Comparison of ENCODE assay signal across 26 cellular contexts in the genomic region with DNA sequence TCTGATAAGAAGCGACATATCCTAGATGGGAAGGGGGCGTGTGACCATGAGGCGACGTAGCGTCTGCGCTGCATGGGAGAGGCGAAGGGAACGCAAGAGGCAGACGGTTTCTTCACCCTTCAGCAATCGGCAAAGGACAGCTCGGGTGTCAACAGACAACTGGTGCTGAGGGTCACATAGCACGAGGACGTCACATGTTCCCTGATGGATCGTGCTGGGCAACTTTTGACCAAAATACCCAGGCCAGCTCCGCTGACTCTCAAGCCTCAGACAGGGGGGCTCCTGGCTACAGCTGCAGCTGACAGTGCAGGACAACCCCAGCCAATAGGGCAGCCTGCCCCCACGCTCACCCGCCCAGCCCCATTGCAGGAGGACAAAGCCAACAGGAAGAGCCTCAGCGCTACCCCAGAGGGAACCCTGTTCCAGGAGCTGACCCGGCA. TPM values are rescaled to one million over a fixed set of nuclear protein-coding genes. Genes with fewer than 3 reads are reported as not detected.
DNase-seq lines count a peak whose midpoint lies in the region; ATAC-seq, FAIRE-seq and TF ChIP-seq lines count a peak whose summit lies in the region.
"Had no signal": no experiment of that assay in that cellular context is flagged by ENCODE, and none has a peak within 500 bp of the region (broad histone marks: within the 10 kb centered on the region; RNA-seq: fewer than 3 reads in every experiment).

No MANE protein-coding gene starts in this region.

- POLR2A ChIA-PET in HepG2 (lab: Yijun Ruan, JAX): no interaction called here

- H3K27me3 Mint-ChIP-seq in neural progenitor cell (ENCODE audit: insufficient read depth, low read depth): peaks cover 3% of the 10 kb centered on the region
- H3K27me3 Mint-ChIP-seq in H9 (ENCODE audit: low read depth): peaks cover 20% of the 10 kb centered on the region

- H3K27ac Mint-ChIP-seq in neural progenitor cell: peak overlapping the region; percentile 62
- H3K27ac Mint-ChIP-seq in H9: peak overlapping the region in 1 of 3 experiments; percentile 56; a peak in 1 of 7 replicates
- H3K27ac Mint-ChIP-seq: CD4-positive, alpha-beta memory T cell; HFFc6 had no signal

- H3K9me3 ChIP-seq in HepG2 (ENCODE audit: low read length) (no peaks in the 10 kb centered on the region), neural progenitor cell (ENCODE audit: low read depth) (no peaks in the 10 kb centered on the region), aorta (ENCODE audit: control insufficient read depth, low read length) (no peaks in the 10 kb centered on the region), H9 (ENCODE audit: control insufficient read depth, low read depth, low read length) (no peaks in the 10 kb centered on the region)
- H3K9me3 ChIP-seq: BLaER1 treated with 17β-estradiol and CSF1 and Interleukin-3, amounts not matched to agents 10 nM and 100 nM; Caco-2; Peyer's patch; SJCRH30 had no signal

- no peak overlapping the region for H2BK12ac ChIP-seq in H9 (ENCODE audit: insufficient read length, low read depth, low read length)

- H3K4me3 ChIP-seq in HepG2 (replicated peaks in 1 of 3; ENCODE audit: insufficient read depth in 1 of 3, low read depth in 2 of 3, low read length in 3 of 3): no peak overlapping the region
- H3K4me3 ChIP-seq in neural progenitor cell: no peak overlapping the region
- no peak overlapping the region for H3K4me3 ChIP-seq in aorta (ENCODE audit: low read length in 2 of 2)
- H3K4me3 ChIP-seq: BLaER1 treated with 17β-estradiol and CSF1 and Interleukin-3, amounts not matched to agents 10 nM and 100 nM; Peyer's patch; SJCRH30 had no signal

- H3K4me1 Mint-ChIP-seq in neural progenitor cell: peaks cover 28% of the 10 kb centered on the region
- H3K4me1 Mint-ChIP-seq in H9: peaks cover 17 to 32% of the 10 kb centered on the region in 2 experiments
- H3K4me1 Mint-ChIP-seq: CD4-positive, alpha-beta memory T cell had no signal

- no peak overlapping the region for H2AFZ ChIP-seq in HepG2 (ENCODE audit: low read length)
- peak overlapping the region; percentile 26 for H2AFZ ChIP-seq in neural progenitor cell (replicated peaks)
- no peak overlapping the region for H2AFZ ChIP-seq in H9 (ENCODE audit: low read length)

- no peak overlapping the region for H4K8ac ChIP-seq in H9 (replicated peaks; ENCODE audit: insufficient read length, low read depth, low read length)

- H2BK120ac ChIP-seq in H9 (ENCODE audit: low read depth, low read length, poor library complexity, severe bottlenecking): no peak overlapping the region

- 59% methylated on average over 14 of the region's 19 CpGs for WGBS in HepG2 (ENCODE audit: low lambda C conversion rate)
- WGBS in aorta, 2 donors: 66 to 69% methylated on average over 18 to 19 of the region's 19 CpGs
- no CpG with 5 or more reads among the region's 19 CpGs for WGBS in H9 (ENCODE audit: extremely low coverage, insufficient read length, low lambda C conversion rate)

- H3T11ph ChIP-seq in H9 (ENCODE audit: low read length): no peak overlapping the region

- no peaks in the 10 kb centered on the region for H3K9me3 Mint-ChIP-seq in neural progenitor cell
- peaks cover 0 to 2% of the 10 kb centered on the region in 2 experiments; a peak in 1 of 5 replicates for H3K9me3 Mint-ChIP-seq in H9
- H3K9me3 Mint-ChIP-seq: CD4-positive, alpha-beta memory T cell had no signal

- intact Hi-C loops in Right ventricle myocardium superior (cut with DNase I): no loop called here
- intact Hi-C loops in cardiac septum (cut with DNase I): no loop called here
- intact Hi-C loops in HepG2 (cut with micrococcal nuclease; ENCODE audit: unreplicated experiment): no loop called here
- intact Hi-C loops in aorta (cut with DNase I): no loop called here

- H3K27me3 ChIP-seq in HepG2 (ENCODE audit: control insufficient read depth in 1 of 2, insufficient read depth in 2 of 2, low read length in 2 of 2): peaks cover 9 to 33% of the 10 kb centered on the region in 2 experiments; a peak in 4 of 5 replicates
- H3K27me3 ChIP-seq in neural progenitor cell: peaks cover 4% of the 10 kb centered on the region
- H3K27me3 ChIP-seq in aorta (ENCODE audit: control insufficient read depth in 1 of 2, insufficient read depth in 2 of 2, low read length in 1 of 2): no peaks in the 10 kb centered on the region
- H3K27me3 ChIP-seq in H9 (ENCODE audit: insufficient read depth, low read length): no peaks in the 10 kb centered on the region
- H3K27me3 ChIP-seq: Peyer's patch, SJCRH30 had no signal

- H3K23me2 ChIP-seq in H9 (ENCODE audit: insufficient read length, low read depth, low read length, poor library complexity, severe bottlenecking): no peaks in the 10 kb centered on the region

- no peak overlapping the region for H3K4ac ChIP-seq in H9 (ENCODE audit: low read depth, low read length)

- no peak overlapping the region for H2BK5ac ChIP-seq in H9 (ENCODE audit: insufficient read length, low read length)

- H3K79me2 ChIP-seq in HepG2 (ENCODE audit: insufficient read depth, low read length): no peaks in the 10 kb centered on the region
- no peaks in the 10 kb centered on the region for H3K79me2 ChIP-seq in neural progenitor cell (ENCODE audit: low read depth)
- no peaks in the 10 kb centered on the region for H3K79me2 ChIP-seq in H9 (ENCODE audit: insufficient read depth, low read length)

- no peaks in the 10 kb centered on the region for H3K79me1 ChIP-seq in H9 (ENCODE audit: insufficient read depth, low read depth, low read length, poor library complexity, severe bottlenecking)

- no peak overlapping the region for H3K56ac ChIP-seq in H9 (ENCODE audit: insufficient read length, low read depth, low read length)

- H3K27ac ChIP-seq in HepG2 (ENCODE audit: extremely low read length, insufficient read depth, low read length): no peak overlapping the region
- H3K27ac ChIP-seq in neural progenitor cell: no peak overlapping the region
- H3K27ac ChIP-seq in aorta (ENCODE audit: low read depth in 1 of 2, low read length in 2 of 2): no peak overlapping the region
- no peak overlapping the region for H3K27ac ChIP-seq in H9 (ENCODE audit: insufficient read length, low read depth, low read length)
- H3K27ac ChIP-seq: BLaER1 treated with 17β-estradiol and CSF1 and Interleukin-3, amounts not matched to agents 10 nM and 100 nM; Peyer's patch; SJCRH30 had no signal

- H3K4me2 ChIP-seq in HepG2 (ENCODE audit: low read depth, low read length) (no peak overlapping the region), neural progenitor cell (no peak overlapping the region), H9 (ENCODE audit: insufficient read depth, insufficient read length, low read length) (no peak overlapping the region)
- H3K4me2 ChIP-seq: BLaER1 treated with 17β-estradiol and CSF1 and Interleukin-3, amounts not matched to agents 10 nM and 100 nM had no signal

- TF ChIP-seq EP300 in HepG2 (IDR thresholded peaks at IDR 0.05; ENCODE audit: low read depth in 2 of 2, low read length in 2 of 2): no peak
- TF ChIP-seq EP300 in HepG2 (CRISPR knock-in tag; IDR thresholded peaks at IDR 0.05; ENCODE audit: borderline replicate concordance): no peak

- TF ChIP-seq RAD21 in HepG2 (CRISPR knock-in tag; IDR thresholded peaks at IDR 0.05): no peak

- H2BK20ac ChIP-seq in H9 (ENCODE audit: low read depth, low read length, poor library complexity, severe bottlenecking): no peak overlapping the region

- H4K91ac ChIP-seq in H9 (ENCODE audit: insufficient read length, low read depth, low read length): no peak overlapping the region

- H3K9ac ChIP-seq in HepG2 (ENCODE audit: insufficient read depth, low read depth, low read length): no peak overlapping the region
- no peak overlapping the region for H3K9ac ChIP-seq in neural progenitor cell
- no peak overlapping the region for H3K9ac ChIP-seq in H9 (ENCODE audit: extremely low read depth, insufficient read length, low read length)
- H3K9ac ChIP-seq: BLaER1 treated with 17β-estradiol and CSF1 and Interleukin-3, amounts not matched to agents 10 nM and 100 nM had no signal

- H3K14ac ChIP-seq in H9 (ENCODE audit: insufficient read depth, low read length): no peak overlapping the region

- no peak overlapping the region for H2AK5ac ChIP-seq in H9 (ENCODE audit: insufficient read length, low read length)

- peaks cover 29% of the 10 kb centered on the region for H3K4me1 ChIP-seq in HepG2 (ENCODE audit: insufficient read depth, low read length)
- peaks cover 18% of the 10 kb centered on the region for H3K4me1 ChIP-seq in neural progenitor cell
- H3K4me1 ChIP-seq in aorta (ENCODE audit: control insufficient read depth in 1 of 2, insufficient read depth in 2 of 2, low read length in 2 of 2): no peaks in the 10 kb centered on the region
- H3K4me1 ChIP-seq in H9 (ENCODE audit: insufficient read depth, low read length): peaks cover 3% of the 10 kb centered on the region; the same call in 1 of the 2 replicates
- H3K4me1 ChIP-seq: BLaER1 treated with 17β-estradiol and CSF1 and Interleukin-3, amounts not matched to agents 10 nM and 100 nM; Caco-2; SJCRH30 had no signal

- in situ Hi-C loops in HepG2 (cut with HindIII; ENCODE audit: extremely low pct_ligation_motif_present, low pct_unique_long_range_greater_than_20kb): no loop called here

- no peak overlapping the region for H3K4me3 Mint-ChIP-seq in neural progenitor cell
- no peak overlapping the region for H3K4me3 Mint-ChIP-seq in H9
- H3K4me3 Mint-ChIP-seq: CD4-positive, alpha-beta memory T cell; HFFc6 had no signal

- DNase-seq in Right ventricle myocardium superior: peak; percentile 32
- no peak for DNase-seq in cardiac septum (ENCODE audit: low spot score)
- DNase-seq in HepG2 (ENCODE audit: low spot score): no peak
- no peak for DNase-seq in neural progenitor cell (ENCODE audit: low spot score)
- DNase-seq in aorta: peak in 1 of 2 donors; percentile 55
- DNase-seq in H9: no peak
- no peak for DNase-seq in GM19238 (ENCODE audit: insufficient read length, low spot score)
- no peak for DNase-seq in DMS153 (lab: John Stamatoyannopoulos, UW)
- DNase-seq: 8988T; Caco-2; CD4-positive, alpha-beta memory T cell; DMS 273 treated with DMSO at 0.1 percent for 48 hours; DND-41; HFFc6; KBM-7; NCI-H1092 treated with DMSO at 0.1 percent for 48 hours; NCI-H146; NCI-H2029; NCI-H226; NCI-H510A treated with DMSO at 0.1 percent for 48 hours; NCI-H748 treated with DMSO at 0.1 percent for 48 hours; SJCRH30 had no signal

- no peak overlapping the region for H4K5ac ChIP-seq in H9 (ENCODE audit: insufficient read length, low read depth, low read length)

- H3K36me3 Mint-ChIP-seq in neural progenitor cell (peaks cover 2% of the 10 kb centered on the region), H9 (ENCODE audit: insufficient read depth in 1 of 3, low read depth in 3 of 3) (no peaks in the 10 kb centered on the region)
- H3K36me3 Mint-ChIP-seq: CD4-positive, alpha-beta memory T cell had no signal

- H3F3A ChIP-seq in neural progenitor cell (ENCODE audit: low read depth): no peaks in the 10 kb centered on the region

- TF ChIP-seq CTCF in HepG2 (CRISPR knock-in tag; IDR thresholded peaks at IDR 0.05) (no peak), neural progenitor cell (IDR thresholded peaks at IDR 0.05) (no peak), H9 (conservative IDR thresholded peaks at IDR 0.05) (no peak)

- no peak for TF ChIP-seq POLR2A in HepG2 (IDR thresholded peaks at IDR 0.05; ENCODE audit: insufficient read depth in 1 of 2, low read depth in 2 of 2, low read length in 2 of 2)

- no peak for FAIRE-seq in HepG2 (lab: Jason Lieb, UNC)
- FAIRE-seq: GM18507, H54 had no signal

- H4K20me1 ChIP-seq in HepG2 (ENCODE audit: insufficient read depth, low read length): no peaks in the 10 kb centered on the region
- no peaks in the 10 kb centered on the region for H4K20me1 ChIP-seq in neural progenitor cell (ENCODE audit: low read depth)
- H4K20me1 ChIP-seq in H9 (ENCODE audit: control insufficient read depth, insufficient read depth, insufficient read length): no peaks in the 10 kb centered on the region

- no TSS peak for BruUV-seq in HepG2 (replicated peaks; lab: Mats Ljungman, UMichigan)

- H3K36me3 ChIP-seq in HepG2 (replicated peaks in 1 of 2; ENCODE audit: control insufficient read depth in 1 of 2, insufficient read depth in 2 of 2, low read length in 2 of 2): no peaks in the 10 kb centered on the region
- no peaks in the 10 kb centered on the region for H3K36me3 ChIP-seq in neural progenitor cell
- no peaks in the 10 kb centered on the region for H3K36me3 ChIP-seq in aorta (ENCODE audit: control insufficient read depth in 1 of 2, insufficient read depth in 2 of 2, low read length in 1 of 2)
- H3K36me3 ChIP-seq: BLaER1 treated with 17β-estradiol and CSF1 and Interleukin-3, amounts not matched to agents 10 nM and 100 nM; Peyer's patch; SJCRH30 had no signal

- no peak overlapping the region for H2BK15ac ChIP-seq in H9 (ENCODE audit: low read depth, low read length)

- CTCF ChIA-PET in HepG2 (lab: Yijun Ruan, JAX; ENCODE audit: low intra/inter-chr PET ratio, low total read pairs): no interaction called here

- H3K23ac ChIP-seq in H9 (ENCODE audit: insufficient read length, low read depth, low read length): no peak overlapping the region

- no peak overlapping the region for H3K18ac ChIP-seq in H9 (ENCODE audit: insufficient read length, low read depth, low read length)

- ATAC-seq in Right ventricle myocardium superior (ENCODE audit: poor library complexity): no peak
- no peak for ATAC-seq in HepG2
- ATAC-seq in aorta (ENCODE audit: low FRiP score): peak; percentile 40

RNA-seq across cellular contexts. Expression of a gene that starts 15.8 kb away (rescaled TPM):
- 3.3 TPM for total RNA-seq in Right ventricle myocardium superior
- total RNA-seq in cardiac septum: 1.1 TPM
- 4.3 and 4.6 TPM in 2 replicates for total RNA-seq in HepG2 (2016; rRNA removed; fragmentation: Illumina TruSeq; extraction: Trizol)
- 5.9 and 7.3 TPM in 2 replicates for total RNA-seq in HepG2 (2016; cell fraction: cytosol; rRNA removed; fragmentation: Illumina TruSeq; extraction: Trizol; ENCODE audit: low read depth)
- total RNA-seq in HepG2 (2016; cell fraction: insoluble cytoplasmic fraction; rRNA removed; fragmentation: Illumina TruSeq; extraction: Trizol): 4.1 and 4.3 TPM in 2 replicates
- 9.6 TPM in 2 replicates for total RNA-seq in HepG2 (2016; cell fraction: membrane; rRNA removed; fragmentation: Illumina TruSeq; extraction: Trizol)
- 4.2 and 5.2 TPM in 2 replicates for total RNA-seq in HepG2 (2016; cell fraction: nucleus; rRNA removed; fragmentation: Illumina TruSeq; extraction: Trizol)
- polyA plus RNA-seq in HepG2 (2011; rRNA removed): 19.7 and 22.9 TPM in 2 replicates
- 16.4 and 19.0 TPM in 2 replicates for polyA plus RNA-seq in HepG2 (2011; cell fraction: cytosol; rRNA removed)
- 25.1 and 25.6 TPM in 2 replicates for polyA plus RNA-seq in HepG2 (2011; cell fraction: nucleus; rRNA removed)
- 15.9 and 16.0 TPM in 2 replicates for polyA plus RNA-seq in HepG2 (2012)
- polyA plus RNA-seq in HepG2 (2016; cell fraction: cytosol; fragmentation: Illumina TruSeq; extraction: Trizol; ENCODE audit: low read depth): 12.4 and 13.6 TPM in 2 replicates
- 5.4 and 7.7 TPM in 2 replicates for polyA plus RNA-seq in HepG2 (2016; cell fraction: insoluble cytoplasmic fraction; fragmentation: Illumina TruSeq; extraction: Trizol; ENCODE audit: low read depth)
- polyA plus RNA-seq in HepG2 (2016; cell fraction: membrane; fragmentation: Illumina TruSeq; extraction: Trizol; ENCODE audit: low read depth): 12.9 and 13.7 TPM in 2 replicates
- polyA plus RNA-seq in HepG2 (2016; cell fraction: nucleus; fragmentation: Illumina TruSeq; extraction: Trizol; ENCODE audit: insufficient read depth, low read depth): 8.9 TPM in 2 replicates
- polyA minus RNA-seq in HepG2 (2011; rRNA and poly(A)+ RNA removed; ENCODE audit: low replicate concordance): 6.1 and 18.8 TPM in 2 replicates
- 10.6 and 12.7 TPM in 2 replicates for polyA minus RNA-seq in HepG2 (2011; cell fraction: cytosol; rRNA and poly(A)+ RNA removed)
- 10.4 and 11.6 TPM in 2 replicates for polyA minus RNA-seq in HepG2 (2011; cell fraction: nucleus; rRNA and poly(A)+ RNA removed)
- total RNA-seq in neural progenitor cell (ENCODE audit: low replicate concordance): 40.2 and 41.0 TPM in 2 replicates
- 10 to 100 TPM in 1 of 2 donors, 1 to 10 TPM in 1; 3.8 to 11.8 TPM for total RNA-seq in aorta
- 10 to 100 TPM in 1 of 2 donors, 1 to 10 TPM in 1; 2.6 to 16.2 TPM for polyA plus RNA-seq in aorta
- total RNA-seq in H9 (2021): 28.2 and 31.9 TPM in 2 replicates
- total RNA-seq: HFFc6 had no signal
